In the genomic region with DNA sequence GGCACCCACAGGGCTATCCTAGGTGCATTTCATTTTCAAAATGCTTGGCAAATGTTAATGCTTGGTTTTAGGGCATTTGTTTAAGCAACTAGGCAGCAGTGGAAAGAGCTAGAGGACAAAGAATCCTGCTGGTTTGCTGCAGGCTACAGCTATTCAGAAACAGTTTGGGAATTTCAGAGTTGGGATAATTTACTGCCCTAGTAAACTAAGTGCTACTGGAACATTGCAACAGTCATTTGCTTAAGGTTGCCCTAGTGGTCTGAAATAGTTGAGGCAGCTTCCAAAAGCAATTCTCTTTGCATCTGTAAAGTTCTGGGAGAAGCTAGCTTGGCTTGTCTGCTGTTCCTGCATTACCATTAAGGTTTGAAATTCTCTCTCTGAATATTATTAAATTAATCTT, we compare ENCODE assay signal across 1 cellular context.
TF ChIP-seq lines count a peak whose summit lies in the region.

No MANE protein-coding gene starts in this region.

TF ChIP-seq in WTC11, 78 proteins besides CTCF, POLR2A, EP300 and RAD21 (continued from another document):
- no peak for TF ChIP-seq E2F5 (CRISPR knock-in tag; IDR thresholded peaks at IDR 0.05)
- no peak for TF ChIP-seq ESRRA (CRISPR knock-in tag; IDR thresholded peaks at IDR 0.05; ENCODE audit: borderline replicate concordance)
- no peak for TF ChIP-seq ZNF671 (CRISPR knock-in tag; IDR thresholded peaks at IDR 0.05)
- TF ChIP-seq ZNF138 (CRISPR knock-in tag; conservative IDR thresholded peaks at IDR 0.05), result no peak
- TF ChIP-seq, protein P1, sequence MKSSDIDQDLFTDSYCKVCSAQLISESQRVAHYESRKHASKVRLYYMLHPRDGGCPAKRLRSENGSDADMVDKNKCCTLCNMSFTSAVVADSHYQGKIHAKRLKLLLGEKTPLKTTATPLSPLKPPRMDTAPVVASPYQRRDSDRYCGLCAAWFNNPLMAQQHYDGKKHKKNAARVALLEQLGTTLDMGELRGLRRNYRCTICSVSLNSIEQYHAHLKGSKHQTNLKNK (CRISPR knock-in tag; IDR thresholded peaks at IDR 0.05), result no peak
- no peak for TF ChIP-seq ZNF121 (CRISPR knock-in tag; IDR thresholded peaks at IDR 0.05)
- TF ChIP-seq USF2 (CRISPR knock-in tag; IDR thresholded peaks at IDR 0.05), result no peak
- no peak for TF ChIP-seq CBFB (CRISPR knock-in tag; IDR thresholded peaks at IDR 0.05; ENCODE audit: low read depth)
- no peak for TF ChIP-seq TCF7 (CRISPR knock-in tag; IDR thresholded peaks at IDR 0.05; ENCODE audit: low read depth)
- no peak for TF ChIP-seq SOX15 (CRISPR knock-in tag; IDR thresholded peaks at IDR 0.05)
- TF ChIP-seq ZNF512 (CRISPR knock-in tag; IDR thresholded peaks at IDR 0.05; ENCODE audit: borderline replicate concordance), result no peak
